Comparison of ENCODE assay signal across 18 cellular contexts in the genomic region with DNA sequence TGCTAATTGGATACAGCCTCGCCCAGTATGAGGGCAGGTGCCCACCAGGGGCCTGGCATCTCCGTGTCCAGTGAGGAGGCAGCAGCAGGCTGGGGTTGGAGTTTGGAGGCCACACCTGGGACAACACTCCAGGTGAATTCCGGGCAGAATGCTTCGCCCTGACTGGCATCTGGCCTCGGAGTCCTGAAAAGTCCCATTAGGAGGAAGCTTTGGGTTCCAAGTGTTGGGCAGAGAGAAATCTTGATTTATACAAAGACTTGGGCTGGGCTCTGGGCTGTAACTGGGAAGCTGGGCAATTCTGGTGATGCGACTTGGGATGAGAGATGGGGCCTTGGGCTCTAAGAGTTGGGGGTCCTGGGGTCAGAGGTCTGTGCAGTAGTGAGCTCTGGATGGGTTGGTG. TPM values are rescaled to one million over a fixed set of nuclear protein-coding genes. Genes with fewer than 3 reads are reported as not detected.
DNase-seq lines count a peak whose midpoint lies in the region; ATAC-seq and TF ChIP-seq lines count a peak whose summit lies in the region.
"Had no signal": no experiment of that assay in that cellular context is flagged by ENCODE, and none has a peak within 500 bp of the region (broad histone marks: within the 10 kb centered on the region; RNA-seq: fewer than 3 reads in every experiment).

No MANE protein-coding gene starts in this region.

- TF ChIP-seq CTCF in CD14-positive monocyte (IDR thresholded peaks at IDR 0.05) (no peak), coronary artery (IDR thresholded peaks at IDR 0.05) (no peak)

- H3K36me3 Mint-ChIP-seq in CD14-positive monocyte: no peaks in the 10 kb centered on the region
- H3K36me3 Mint-ChIP-seq: CD4-positive, alpha-beta memory T cell had no signal

- H3K4me3 ChIP-seq in coronary artery: no peak overlapping the region

- ATAC-seq in left lobe of liver: no peak

- intact Hi-C loops in CD14-positive monocyte (cut with micrococcal nuclease) (no loop called here), posterior vena cava (cut with DNase I) (no loop called here)

- peaks cover 0 to 5% (median 0%) of the 10 kb centered on the region in 7 donors for H3K9me3 Mint-ChIP-seq in CD14-positive monocyte

- H3K27ac Mint-ChIP-seq in CD14-positive monocyte: no peak overlapping the region
- H3K27ac Mint-ChIP-seq: CD4-positive, alpha-beta memory T cell; H9 had no signal

- H3K4me3 Mint-ChIP-seq in CD14-positive monocyte: no peak overlapping the region
- H3K4me3 Mint-ChIP-seq: CD4-positive, alpha-beta memory T cell; H9 had no signal

- H3K27me3 Mint-ChIP-seq in CD14-positive monocyte (ENCODE audit: low read depth in 3 of 3): peaks cover 0 to 11% (median 9%) of the 10 kb centered on the region in 3 donors

- no peak overlapping the region for H3K27ac ChIP-seq in coronary artery

- H3K4me1 Mint-ChIP-seq in CD14-positive monocyte: peaks cover 3% of the 10 kb centered on the region
- H3K4me1 Mint-ChIP-seq: CD4-positive, alpha-beta memory T cell had no signal

- peak; percentile 14 for DNase-seq in CD14-positive monocyte (ENCODE audit: low spot score)
- DNase-seq in coronary artery (ENCODE audit: low spot score): peak; percentile 33
- peak; percentile 21 for DNase-seq in left lobe of liver (ENCODE audit: low spot score)
- peak; percentile 25 for DNase-seq in posterior vena cava (ENCODE audit: low spot score)
- no peak for DNase-seq in stimulated activated naive CD4-positive, alpha-beta T cell treated with Interleukin-2 at 50 U/mL for 16 hours (lab: John Stamatoyannopoulos, UW)
- DNase-seq in ureter (ENCODE audit: low spot score): no peak
- DNase-seq in nucleus accumbens (lab: John Stamatoyannopoulos, UW): no peak
- no peak for DNase-seq in COLO829 (ENCODE audit: low spot score)
- DNase-seq: ACHN; BE2C; C1 segment of cervical spinal cord; Calu3; CD4-positive, alpha-beta memory T cell; DMS79 treated with DMSO at 0.1 percent for 48 hours; GF-D8; GOT3; IMR-90 had no signal

RNA-seq across cellular contexts. Expression of a gene that starts 48.1 kb away (rescaled TPM):
- 100 to 1,000 TPM; 270 to 447 TPM for polyA plus RNA-seq in CD14-positive monocyte
- total RNA-seq in left lobe of liver (4.3 TPM), posterior vena cava (10 to 100 TPM; 19.6 to 33.4 TPM), ureter (13.7 TPM)
- total RNA-seq: Calu3, H9, IMR-90 had no signal
- polyA plus RNA-seq: CD4-positive, alpha-beta memory T cell; IMR-90 had no signal

Comparison
In these comparisons a context has a peak if more than half of its experiments do, and no peak if none do; other contexts are left out.
1. DNase-seq: peak in CD14-positive monocyte (single experiment), coronary artery (single experiment), left lobe of liver (single experiment) and posterior vena cava (single experiment); none in stimulated activated naive CD4-positive, alpha-beta T cell treated with Interleukin-2 at 50 U/mL for 16 hours (single experiment), ureter (single experiment), nucleus accumbens (0 of 56) and COLO829 (single experiment).